15 cellular contexts compared by ENCODE assay signal in genomic region chr9:32339424-32339823, GRCh38. TPM values are rescaled to one million over a fixed set of nuclear protein-coding genes. Genes with fewer than 3 reads are reported as not detected.
DNase-seq lines count a peak whose midpoint lies in the region; ATAC-seq, FAIRE-seq and TF ChIP-seq lines count a peak whose summit lies in the region.
"Had no signal": no experiment of that assay in that cellular context is flagged by ENCODE, and none has a peak within 500 bp of the region (broad histone marks: within the 10 kb centered on the region; RNA-seq: fewer than 3 reads in every experiment).

No MANE protein-coding gene starts in this region.

- no peaks in the 10 kb centered on the region for H3K23me2 ChIP-seq in H1 (ENCODE audit: low read depth, low read length)

- no peaks in the 10 kb centered on the region for H4K20me1 ChIP-seq in H1 (replicated peaks in 1 of 2; ENCODE audit: control insufficient read depth in 1 of 2, insufficient read depth in 2 of 2, low read length in 2 of 2)

- TF ChIP-seq CTCF in H1 (IDR thresholded peaks at IDR 0.05; ENCODE audit: control extremely low read depth in 1 of 3, insufficient read depth in 1 of 3, low read depth in 1 of 3, low read length in 3 of 3) (no peak), GM20000 (IDR thresholded peaks at IDR 0.05; ENCODE audit: extremely low read depth, missing control alignments) (no peak)

- ATAC-seq in GM19023 (IDR thresholded peaks at IDR 0.05; ENCODE audit: unreplicated experiment) = peak; percentile 60
- peak; percentile 53 for ATAC-seq in GM21723 (IDR thresholded peaks at IDR 0.05; ENCODE audit: unreplicated experiment)
- ATAC-seq in HG03135 (IDR thresholded peaks at IDR 0.05; ENCODE audit: unreplicated experiment) = peak; percentile 87
- ATAC-seq: stimulated activated naive CD8-positive, alpha-beta T cell treated with anti-CD3 and anti-CD28 coated beads, Interleukin-15, Interleukin-2, amounts not matched to agents 100 U/mL and 50 U/mL, for 24 hours had no signal

- no peak overlapping the region for H3K9ac ChIP-seq in H1 (replicated peaks in 1 of 4; ENCODE audit: extremely low read depth in 1 of 4, low read depth in 3 of 4, low read length in 3 of 4)

- H3K23ac ChIP-seq in H1 (ENCODE audit: insufficient read length) = no peak overlapping the region

- H2AFZ ChIP-seq in H1 (ENCODE audit: low read length) = no peak overlapping the region; the same call in 1 of the 2 replicates

- POLR2A ChIA-PET in H1 (lab: Charles Lee; ENCODE audit: partially characterized antibody) = no interaction called here

- H3K9me3 ChIP-seq in H1 (ENCODE audit: insufficient read depth in 2 of 2, low read depth in 1 of 2, low read length in 1 of 2) = no peaks in the 10 kb centered on the region
- H3K9me3 ChIP-seq: prostate gland had no signal

- DNase-seq in H1 (ENCODE audit: low read depth in 1 of 2, low spot score in 2 of 2) (no peak), GM20000 (ENCODE audit: low spot score) (no peak)
- DNase-seq in activated CD4-positive, CD25-positive, alpha-beta regulatory T cell treated with anti-CD3 and anti-CD28 coated beads, Interleukin-2, amount 50 U/mL, for 72 hours = no peak
- DNase-seq in activated CD4-positive, CD25-positive, alpha-beta regulatory T cell (lab: John Stamatoyannopoulos, UW) = no peak
- no peak for DNase-seq in effector CD8-positive, alpha-beta T cell (lab: John Stamatoyannopoulos, UW)
- DNase-seq: activated CD8-positive, alpha-beta memory T cell treated with anti-CD3 and anti-CD28 coated beads for 24 hours; C1 segment of cervical spinal cord; KG1; NCI-H2029; stimulated activated CD4-positive, alpha-beta T cell treated with anti-CD3 and anti-CD28 coated beads, Interleukin-2, amount 100 ng/mL, for 24 hours; stimulated activated naive CD8-positive, alpha-beta T cell treated with anti-CD3 and anti-CD28 coated beads, Interleukin-15, Interleukin-2, amounts not matched to agents 100 U/mL and 50 U/mL, for 24 hours had no signal

- H4K5ac ChIP-seq in H1 (ENCODE audit: insufficient read length, low read depth, low read length) = no peak overlapping the region

- no peak overlapping the region for H3K14ac ChIP-seq in H1 (ENCODE audit: insufficient read length)

- H3K4me2 ChIP-seq in H1 (ENCODE audit: insufficient read depth in 1 of 2, low read depth in 2 of 2, low read length in 2 of 2) = no peak overlapping the region

- H3K79me2 ChIP-seq in H1 (ENCODE audit: control insufficient read depth in 1 of 2, insufficient read depth in 2 of 2, low read length in 2 of 2) = no peaks in the 10 kb centered on the region

- no peak overlapping the region for H3K4ac ChIP-seq in H1 (replicated peaks; ENCODE audit: insufficient read length, low read depth, low read length)

- H2BK12ac ChIP-seq in H1 (ENCODE audit: low read depth, low read length) = peak overlapping the region; percentile 62; the same call in 1 of the 2 replicates

- CTCF ChIA-PET in H1 (lab: Charles Lee; ENCODE audit: partially characterized antibody) = interaction anchor here (1.6 kb wide), 1 partner anchor 76 kb away, joined by 6 read pairs; no protein-coding TSS in a partner anchor

- no peak for TF ChIP-seq EP300 in H1 (IDR thresholded peaks at IDR 0.05; ENCODE audit: borderline replicate concordance in 1 of 2, low read depth in 2 of 2, low read length in 2 of 2)

- no peak overlapping the region for H3K18ac ChIP-seq in H1 (ENCODE audit: extremely low read depth, low read length)

- no peaks in the 10 kb centered on the region for H3K27me3 ChIP-seq in H1 (replicated peaks in 1 of 4; ENCODE audit: control insufficient read depth in 3 of 4, extremely low read depth in 1 of 4, insufficient read depth in 3 of 4, low read length in 3 of 4)

- no peaks in the 10 kb centered on the region for H3K36me3 ChIP-seq in H1 (ENCODE audit: control insufficient read depth in 2 of 4, insufficient read depth in 4 of 4, low read length in 3 of 4)
- H3K36me3 ChIP-seq: prostate gland had no signal

- H3K4me1 ChIP-seq in H1 (replicated peaks in 1 of 4; ENCODE audit: control insufficient read depth in 3 of 4, insufficient read depth in 4 of 4, low read length in 3 of 4) = peaks cover 4 to 10% (median 7%) of the 10 kb centered on the region in 4 experiments; a peak in 5 of 7 replicates
- H3K4me1 ChIP-seq: prostate gland had no signal

- 85% methylated on average over 2 of the region's 2 CpGs; no CpG with 5 or more reads in 1 of the 2 experiments for WGBS in H1 (ENCODE audit: extremely low coverage in 1 of 2, insufficient coverage in 1 of 2, insufficient read length in 1 of 2, insufficient replicate concordance in 2 of 2, low coverage in 1 of 2, low lambda C conversion rate in 2 of 2, missing lambda C conversion rate in 1 of 2), 2 experiments

- H2AK5ac ChIP-seq in H1 (ENCODE audit: low read depth, low read length) = no peak overlapping the region

- no peak overlapping the region for H3K27ac ChIP-seq in H1 (ENCODE audit: low read depth, low read length)
- H3K27ac ChIP-seq: prostate gland had no signal

- H4K8ac ChIP-seq in H1 (ENCODE audit: extremely low read depth, insufficient read depth, low read length) = no peak overlapping the region

- H3K79me1 ChIP-seq in H1 (ENCODE audit: low read depth, low read length) = no peaks in the 10 kb centered on the region

- H3K4me3 ChIP-seq in H1 (ENCODE audit: extremely low read depth in 1 of 4, insufficient read depth in 2 of 4, low read depth in 3 of 4, low read length in 4 of 4) = no peak overlapping the region
- H3K4me3 ChIP-seq: prostate gland had no signal

- H4K91ac ChIP-seq in H1 (replicated peaks; ENCODE audit: insufficient read length, low read length) = no peak overlapping the region

- FAIRE-seq in H1 (lab: Jason Lieb, UNC) = no peak

- no peak for TF ChIP-seq POLR2A in H1 (IDR thresholded peaks at IDR 0.05; ENCODE audit: control extremely low read depth in 1 of 2, low read depth in 2 of 2, low read length in 2 of 2)

- no peak overlapping the region for H3K56ac ChIP-seq in H1 (replicated peaks; ENCODE audit: insufficient read length, low read depth, low read length)

- no peak overlapping the region for H2BK5ac ChIP-seq in H1 (ENCODE audit: low read depth, low read length)

- H2BK120ac ChIP-seq in H1 (replicated peaks; ENCODE audit: low read depth, low read length) = no peak overlapping the region

- peak overlapping the region; percentile 88; the same call in 1 of the 2 replicates for H2BK20ac ChIP-seq in H1 (ENCODE audit: low read length)

- no peak for TF ChIP-seq RAD21 in H1 (IDR thresholded peaks at IDR 0.05 in 1 of 2, conservative IDR thresholded peaks at IDR 0.05 in 1 of 2; ENCODE audit: low read depth in 2 of 2, low read length in 2 of 2)

- H2BK15ac ChIP-seq in H1 (ENCODE audit: low read length) = peak overlapping the region; percentile 73; the same call in 1 of the 2 replicates

TF ChIP-seq in H1, 55 proteins besides CTCF, POLR2A, EP300 and RAD21:
- TF ChIP-seq CTBP2 (IDR thresholded peaks at IDR 0.05; ENCODE audit: borderline replicate concordance, insufficient read depth, insufficient read length, low read length) = no peak
- TF ChIP-seq KDM5A (IDR thresholded peaks at IDR 0.05; ENCODE audit: low read length) = no peak
- TF ChIP-seq PHF8 (conservative IDR thresholded peaks at IDR 0.05; ENCODE audit: low read depth, low read length) = no peak
- TF ChIP-seq RXRA (IDR thresholded peaks at IDR 0.05; ENCODE audit: insufficient read depth, low read depth, low read length) = no peak
- no peak for TF ChIP-seq POU5F1 (IDR thresholded peaks at IDR 0.05; ENCODE audit: low read depth, low read length)
- TF ChIP-seq SRF (IDR thresholded peaks at IDR 0.05; ENCODE audit: low read depth, low read length) = no peak
- no peak for TF ChIP-seq KDM4A (IDR thresholded peaks at IDR 0.05; ENCODE audit: low read depth, low read length, severe bottlenecking)
- TF ChIP-seq MAFK (IDR thresholded peaks at IDR 0.05; ENCODE audit: low read depth, low read length) = no peak
- TF ChIP-seq EGR1 (IDR thresholded peaks at IDR 0.05; ENCODE audit: borderline replicate concordance, low read depth, low read length) = no peak

RNA-seq across cellular contexts. Expression of gene ACO1, which starts 45.0 kb away (rescaled TPM):
- 45.4 and 49.8 TPM in 2 replicates for total RNA-seq in H1 (2021; fragmentation: NEBNext Ultra II Directional; extraction: Animal tissue kit (Norgen Biotek cat#: 25700))
- polyA plus RNA-seq in H1 (2011; rRNA removed) = 29.3 and 39.3 TPM in 2 replicates
- polyA plus RNA-seq in H1 (2011; cell fraction: cytosol; rRNA removed) = 38.9 TPM
- 26.6 TPM for polyA plus RNA-seq in H1 (2011; cell fraction: nucleus; rRNA removed)
- polyA plus RNA-seq in H1 (2012, experiment 1 of 2) = 42.3 to 46.9 TPM (median 43.8 TPM) in 4 replicates
- polyA plus RNA-seq in H1 (2012, experiment 2 of 2) = 9.1 TPM
- polyA plus RNA-seq in H1 (2013, experiment 1 of 2) = 33.5 TPM
- polyA plus RNA-seq in H1 (2013, experiment 2 of 2) = 32.2 TPM
- polyA minus RNA-seq in H1 (2011; rRNA and poly(A)+ RNA removed) = 59.1 and 87.4 TPM in 2 replicates
- polyA minus RNA-seq in H1 (2011; cell fraction: cytosol; rRNA and poly(A)+ RNA removed) = 18.2 TPM
- 21.0 TPM for polyA minus RNA-seq in H1 (2011; cell fraction: nucleus; rRNA and poly(A)+ RNA removed)
